ENCODE assay signal across 14 cellular contexts in the genomic region with DNA sequence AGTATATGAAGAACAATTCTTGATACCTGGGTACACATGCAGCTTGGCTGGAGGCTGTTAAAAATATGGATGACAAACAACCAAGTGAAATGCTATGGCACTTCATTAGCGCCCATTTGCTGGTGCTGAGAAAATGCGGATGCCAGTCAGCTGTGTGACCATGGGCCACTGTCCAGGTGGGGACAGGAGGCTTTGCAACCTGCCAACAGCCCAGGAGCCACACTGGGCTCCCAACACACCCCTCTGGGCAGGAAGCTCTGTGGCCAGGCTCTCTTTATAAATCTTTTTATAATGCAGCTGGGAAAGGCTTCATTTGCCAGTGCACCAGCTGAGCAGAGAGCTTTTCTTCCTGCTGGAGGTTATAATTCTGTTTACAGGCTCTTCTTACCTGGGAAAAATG.
"Had no signal": no experiment of that assay in that cellular context is flagged by ENCODE, and none has a peak within 500 bp of the region (broad histone marks: within the 10 kb centered on the region; RNA-seq: fewer than 3 reads in every experiment).

No MANE protein-coding gene starts in this region.

- H3K27me3 Mint-ChIP-seq: activated CD4-positive, alpha-beta memory T cell treated with anti-CD3 and anti-CD28 coated beads for 36 hours had no signal

- H3K27me3 ChIP-seq: ascending aorta, cardiac muscle cell, colonic mucosa, neural progenitor cell, stomach, thyroid gland had no signal

- H2AFZ ChIP-seq: neural progenitor cell had no signal

- H3K27ac ChIP-seq: ascending aorta, cardiac muscle cell, colonic mucosa, left ventricle myocardium inferior, neural progenitor cell, stomach, thyroid gland had no signal

- H3K4me1 ChIP-seq: ascending aorta, colonic mucosa, thyroid gland had no signal

- H3K4me2 ChIP-seq: neural progenitor cell had no signal

- H3K9me3 ChIP-seq: ascending aorta, colonic mucosa, left ventricle myocardium inferior, stomach, thyroid gland had no signal

- ATAC-seq: activated T-cell treated with anti-CD3 and anti-CD28 coated beads, Interleukin-2, amount 50 U/mL, for 72 hours had no signal

- H3K36me3 ChIP-seq: ascending aorta, cardiac muscle cell, colonic mucosa, neural progenitor cell, thyroid gland had no signal

- H3K9ac ChIP-seq: neural progenitor cell had no signal

- H3K27ac Mint-ChIP-seq: activated CD4-positive, alpha-beta memory T cell treated with anti-CD3 and anti-CD28 coated beads for 36 hours; activated T-cell treated with anti-CD3 and anti-CD28 coated beads, Interleukin-2, amount 50 U/mL, for 72 hours had no signal

- H3K9me3 Mint-ChIP-seq: activated CD4-positive, alpha-beta memory T cell treated with anti-CD3 and anti-CD28 coated beads for 36 hours; activated T-cell treated with anti-CD3 and anti-CD28 coated beads, Interleukin-2, amount 50 U/mL, for 72 hours had no signal

- DNase-seq: activated CD4-positive, alpha-beta memory T cell treated with anti-CD3 and anti-CD28 coated beads for 36 hours; activated CD4-positive, CD25-positive, alpha-beta regulatory T cell treated with anti-CD3 and anti-CD28 coated beads, Interleukin-2, amount 50 U/mL, for 72 hours; activated gamma-delta T cell treated with Interleukin-2 at 50 U/mL for 16 hours; activated T-cell treated with anti-CD3 and anti-CD28 coated beads, Interleukin-2, amount 50 U/mL, for 72 hours; colonic mucosa; effector CD8-positive, alpha-beta T cell; left ventricle myocardium inferior; stimulated activated CD4-positive, alpha-beta T cell treated with anti-CD3 and anti-CD28 coated beads, Interleukin-15, amount 100 ng/mL, for 24 hours; stomach; thyroid gland had no signal

- H3K4me3 ChIP-seq: ascending aorta, cardiac muscle cell, colonic mucosa, left ventricle myocardium inferior, neural progenitor cell, stomach, thyroid gland had no signal

- H3K4me3 Mint-ChIP-seq: activated CD4-positive, alpha-beta memory T cell treated with anti-CD3 and anti-CD28 coated beads for 36 hours; activated T-cell treated with anti-CD3 and anti-CD28 coated beads, Interleukin-2, amount 50 U/mL, for 72 hours; neural progenitor cell; T-helper 2 cell treated with Interferon-gamma antibody and Interleukin-4, amounts not matched to agents 5 μg/mL and 100 μg/mL, for 36 hours had no signal
